9 cellular contexts compared by ENCODE assay signal in genomic region chr4:184100297-184100885, GRCh38.
A peak's percentile ranks its signal among the peaks of the same experiment; 100 is the strongest.
DNase-seq lines count a peak whose midpoint lies in the region; ATAC-seq and TF ChIP-seq lines count a peak whose summit lies in the region.
"Had no signal": no experiment of that assay in that cellular context is flagged by ENCODE, and none has a peak within 500 bp of the region (broad histone marks: within the 10 kb centered on the region; RNA-seq: fewer than 3 reads in every experiment).

No MANE protein-coding gene starts in this region.

- no peak overlapping the region for H3K9ac ChIP-seq in HCT116 (ENCODE audit: low read length)

- no peaks in the 10 kb centered on the region for H3K79me2 ChIP-seq in HCT116 (ENCODE audit: insufficient read depth, low read length)

- POLR2A ChIA-PET in HCT116 (lab: Charles Lee) = no interaction called here

- no peaks in the 10 kb centered on the region for H3K4me1 ChIP-seq in HCT116 (ENCODE audit: control insufficient read depth in 1 of 2, insufficient read depth in 2 of 2, low read length in 2 of 2)
- no peaks in the 10 kb centered on the region for H3K4me1 ChIP-seq in SJCRH30
- peaks cover 8 to 16% of the 10 kb centered on the region in 2 experiments for H3K4me1 ChIP-seq in neutrophil (ENCODE audit: control insufficient read depth in 1 of 2, insufficient read depth in 1 of 2, low read depth in 1 of 2, low read length in 1 of 2)

- peaks cover 2% of the 10 kb centered on the region for H3K4me1 Mint-ChIP-seq in endothelial cell (ENCODE audit: unreplicated experiment)
- peaks cover 2% of the 10 kb centered on the region for H3K4me1 Mint-ChIP-seq in activated naive CD8-positive, alpha-beta T cell treated with anti-CD3 and anti-CD28 coated beads for 36 hours

- H3K9me3 Mint-ChIP-seq in endothelial cell (ENCODE audit: unreplicated experiment) = no peaks in the 10 kb centered on the region
- no peaks in the 10 kb centered on the region for H3K9me3 Mint-ChIP-seq in activated naive CD8-positive, alpha-beta T cell treated with anti-CD3 and anti-CD28 coated beads for 36 hours
- H3K9me3 Mint-ChIP-seq: T-helper 1 cell treated with Interleukin-12 subunit alpha and Interleukin-12 subunit beta and Interleukin-4 antibody, amounts not matched to agents 30 μg/mL and 1 μg/mL, for 36 hours had no signal

- H2AFZ ChIP-seq in HCT116 (ENCODE audit: low read depth, low read length, poor library complexity, severe bottlenecking) = no peak overlapping the region

- H3K27me3 ChIP-seq in HCT116 (ENCODE audit: insufficient read depth, low read length) = no peaks in the 10 kb centered on the region
- H3K27me3 ChIP-seq in SJCRH30 = no peaks in the 10 kb centered on the region
- no peaks in the 10 kb centered on the region for H3K27me3 ChIP-seq in neutrophil

- H3K9me2 ChIP-seq in HCT116 (ENCODE audit: insufficient read depth) = no peaks in the 10 kb centered on the region

- H3K27ac Mint-ChIP-seq in endothelial cell (ENCODE audit: unreplicated experiment) = no peak overlapping the region
- no peak overlapping the region for H3K27ac Mint-ChIP-seq in activated naive CD8-positive, alpha-beta T cell treated with anti-CD3 and anti-CD28 coated beads for 36 hours
- H3K27ac Mint-ChIP-seq: T-helper 1 cell treated with Interleukin-12 subunit alpha and Interleukin-12 subunit beta and Interleukin-4 antibody, amounts not matched to agents 30 μg/mL and 1 μg/mL, for 36 hours had no signal

- H3K36me3 Mint-ChIP-seq in endothelial cell (ENCODE audit: low read depth, unreplicated experiment) = no peaks in the 10 kb centered on the region
- no peaks in the 10 kb centered on the region for H3K36me3 Mint-ChIP-seq in activated naive CD8-positive, alpha-beta T cell treated with anti-CD3 and anti-CD28 coated beads for 36 hours

- H3K4me3 ChIP-seq in HCT116 (replicated peaks in 1 of 2; ENCODE audit: low read depth in 1 of 2, low read length in 2 of 2) (no peak overlapping the region), SJCRH30 (no peak overlapping the region), neutrophil (ENCODE audit: low read depth in 1 of 2, low read length in 1 of 2) (no peak overlapping the region)

- TF ChIP-seq RAD21 in HCT116 (IDR thresholded peaks at IDR 0.05; ENCODE audit: low read depth) = peak; percentile 82

- no peak overlapping the region for H3K4me3 Mint-ChIP-seq in endothelial cell (ENCODE audit: unreplicated experiment)
- no peak overlapping the region for H3K4me3 Mint-ChIP-seq in activated naive CD8-positive, alpha-beta T cell treated with anti-CD3 and anti-CD28 coated beads for 36 hours
- H3K4me3 Mint-ChIP-seq: T-helper 1 cell treated with Interleukin-12 subunit alpha and Interleukin-12 subunit beta and Interleukin-4 antibody, amounts not matched to agents 30 μg/mL and 1 μg/mL, for 36 hours had no signal

- H3K9me3 ChIP-seq in HCT116 (ENCODE audit: control insufficient read depth in 1 of 2, insufficient read depth in 1 of 2, low read depth in 1 of 2, low read length in 2 of 2) (no peaks in the 10 kb centered on the region), SJCRH30 (replicated peaks) (no peaks in the 10 kb centered on the region), neutrophil (no peaks in the 10 kb centered on the region)

- TF ChIP-seq CTCF in GM10266 (IDR thresholded peaks at IDR 0.05; ENCODE audit: control insufficient read depth, insufficient read depth, low read depth, missing control alignments) (peak; percentile 72), HCT116 (IDR thresholded peaks at IDR 0.05 in 2 of 3, conservative IDR thresholded peaks at IDR 0.05 in 1 of 3; ENCODE audit: borderline replicate concordance in 1 of 3, insufficient read depth in 1 of 3, low read depth in 2 of 3, low read length in 2 of 3) (peak; percentile 68 to 75 (median 75); a peak in 5 of 6 replicates), endothelial cell (IDR thresholded peaks at IDR 0.05; ENCODE audit: unreplicated experiment) (no peak), neutrophil (IDR thresholded peaks at IDR 0.05) (peak; percentile 56)

- no peak for TF ChIP-seq POLR2A in HCT116 (IDR thresholded peaks at IDR 0.05; ENCODE audit: borderline replicate concordance, extremely low read depth, insufficient read depth, insufficient read length)

- H3K4me2 ChIP-seq in HCT116 (ENCODE audit: low read length) = 0 out of 2 replicates have a peak overlapping the region, but pooled peaks have one; percentile 5

- no TSS peak for BruUV-seq in HCT116 (replicated peaks; lab: Mats Ljungman, UMichigan)

- H3K27ac ChIP-seq in HCT116 (ENCODE audit: low read depth, low read length) = no peak overlapping the region
- H3K27ac ChIP-seq in SJCRH30 = no peak overlapping the region
- H3K27ac ChIP-seq in neutrophil = no peak overlapping the region

- no peaks in the 10 kb centered on the region for H4K20me1 ChIP-seq in HCT116 (ENCODE audit: insufficient read depth)

- RAD21 ChIA-PET in HCT116 (lab: Charles Lee; ENCODE audit: low non-redundant PET in 1 of 2, low total read pairs in 2 of 2, uncharacterized antibody in 2 of 2, unreplicated experiment in 2 of 2) = interaction anchor here in 1 of 2 experiments (0.9 kb wide), 1 partner anchor 260 kb away, joined by 4 read pairs; no protein-coding TSS in a partner anchor

- CTCF ChIA-PET in HCT116 (lab: Charles Lee) = interaction anchor here (0.6 to 1.5 kb wide), 4 partner anchors 15 to 260 kb away, joined by 3 to 5 read pairs (median 3); no protein-coding TSS in a partner anchor

- peak; percentile 97 for ATAC-seq in HCT116
- no peak for ATAC-seq in HG03460 (IDR thresholded peaks at IDR 0.05; ENCODE audit: unreplicated experiment)

- H3K27me3 Mint-ChIP-seq in endothelial cell (ENCODE audit: unreplicated experiment) = peaks cover 9% of the 10 kb centered on the region
- peaks cover 10% of the 10 kb centered on the region for H3K27me3 Mint-ChIP-seq in activated naive CD8-positive, alpha-beta T cell treated with anti-CD3 and anti-CD28 coated beads for 36 hours

- peak; percentile 55 for DNase-seq in GM10266 (ENCODE audit: extremely low spot score)
- peak; percentile 10 for DNase-seq in HCT116 (ENCODE audit: low read depth, low spot score)
- peak; percentile 29 to 61 for DNase-seq in SJCRH30
- peak; percentile 66 for DNase-seq in endothelial cell (ENCODE audit: low spot score)
- no peak for DNase-seq in activated naive CD8-positive, alpha-beta T cell treated with anti-CD3 and anti-CD28 coated beads for 36 hours
- no peak for DNase-seq in mesenteric fat pad (ENCODE audit: low spot score)

- intact Hi-C loops in HCT116 (cut with micrococcal nuclease) = loop anchor here (1.0 kb wide), 1 partner anchor 260 kb away; no protein-coding TSS in a partner anchor

- H3K36me3 ChIP-seq in HCT116 (ENCODE audit: control insufficient read depth in 1 of 2, insufficient read depth in 2 of 2, low read length in 2 of 2) (no peaks in the 10 kb centered on the region), SJCRH30 (no peaks in the 10 kb centered on the region), neutrophil (no peaks in the 10 kb centered on the region)

TF ChIP-seq in HCT116, 20 proteins besides CTCF, POLR2A, EP300 and RAD21:
- TF ChIP-seq JUND (IDR thresholded peaks at IDR 0.05) (no peak), REST (IDR thresholded peaks at IDR 0.05; ENCODE audit: low read depth) (no peak), ZNF274 (IDR thresholded peaks at IDR 0.05; ENCODE audit: low read depth, low read length) (no peak), ELF1 (IDR thresholded peaks at IDR 0.05; ENCODE audit: borderline replicate concordance, low read depth) (no peak), EGR1 (IDR thresholded peaks at IDR 0.05; ENCODE audit: low read depth) (no peak), ZFX (IDR thresholded peaks at IDR 0.05) (no peak), CEBPB (IDR thresholded peaks at IDR 0.05; ENCODE audit: low read depth) (no peak), SP1 (IDR thresholded peaks at IDR 0.05; ENCODE audit: low read depth) (no peak), ATF3 (IDR thresholded peaks at IDR 0.05) (no peak)

Comparison
In these comparisons a context has a peak if more than half of its experiments do, and no peak if none do; other contexts are left out.
1. DNase-seq: peak in GM10266 (single experiment), HCT116 (single experiment), SJCRH30 (2 of 2) and endothelial cell (single experiment); none in activated naive CD8-positive, alpha-beta T cell treated with anti-CD3 and anti-CD28 coated beads for 36 hours (single experiment) and mesenteric fat pad (single experiment).